In the genomic region with DNA sequence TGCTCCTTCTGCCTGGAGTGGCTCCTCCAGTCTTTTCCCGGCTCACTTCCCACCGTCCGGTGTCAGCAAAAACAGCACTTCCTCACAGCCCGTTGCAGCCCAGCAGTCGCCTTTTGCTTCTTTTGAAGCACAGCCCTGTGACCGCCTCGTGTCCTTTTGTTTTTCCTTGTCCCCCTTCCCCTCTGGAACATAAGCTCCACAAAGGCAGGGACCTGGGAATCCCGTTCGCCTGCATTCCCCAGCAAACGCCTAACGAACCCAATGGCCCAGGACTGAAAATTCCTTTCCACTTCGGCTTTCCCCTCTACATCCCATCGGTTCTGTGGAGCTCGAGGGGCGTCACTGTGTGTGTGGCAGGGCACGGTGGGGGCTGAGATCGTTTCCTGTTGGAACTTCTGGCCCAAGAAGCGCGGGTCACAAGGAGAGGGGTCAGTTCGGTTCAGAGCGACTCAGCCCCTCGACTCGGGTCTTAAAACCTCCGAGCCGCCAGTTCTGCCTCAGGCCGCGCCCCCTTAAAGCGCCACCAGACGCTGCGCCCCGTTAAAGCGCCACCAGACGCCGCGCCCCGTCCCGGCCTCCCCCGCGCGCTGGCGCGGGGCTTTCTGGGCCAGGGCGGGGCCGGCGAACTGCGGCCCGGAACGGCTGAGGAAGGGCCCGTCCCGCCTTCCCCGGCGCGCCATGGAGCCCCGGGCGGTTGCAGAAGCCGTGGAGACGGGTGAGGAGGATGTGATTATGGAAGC, we compare ENCODE assay signal across 8 cellular contexts. TPM values are rescaled to one million over a fixed set of nuclear protein-coding genes. Genes with fewer than 3 reads are reported as not detected.
DNase-seq lines count a peak whose midpoint lies in the region; ATAC-seq and TF ChIP-seq lines count a peak whose summit lies in the region.

No MANE protein-coding gene starts in this region.

- H3K27me3 ChIP-seq in ectodermal cell (ENCODE audit: control insufficient read depth, insufficient read depth, low read length, poor library complexity, severe bottlenecking) (no peaks in the 10 kb centered on the region), lower lobe of right lung (ENCODE audit: low read depth) (no peaks in the 10 kb centered on the region)

- WGBS in ectodermal cell, 2 experiments, result 0% methylated on average over 57 of the region's 57 CpGs

- ATAC-seq in HG03108 (IDR thresholded peaks at IDR 0.05; ENCODE audit: unreplicated experiment) (peak; percentile 35), lower lobe of right lung (peak; percentile 86), HG03469 (IDR thresholded peaks at IDR 0.05; ENCODE audit: unreplicated experiment) (no peak)
- peak; percentile 73 for ATAC-seq in activated CD8-positive, alpha-beta T cell treated with anti-CD3 and anti-CD28 coated beads, Interleukin-2, amount 10 ng/mL, durations not matched to agents 7 days and 5 days

- H3K9me3 ChIP-seq in ectodermal cell (ENCODE audit: control insufficient read depth, low read length) (no peaks in the 10 kb centered on the region), lower lobe of right lung (no peaks in the 10 kb centered on the region)

- no peaks in the 10 kb centered on the region for H3K9me3 Mint-ChIP-seq in activated CD8-positive, alpha-beta T cell treated with anti-CD3 and anti-CD28 coated beads, Interleukin-2, amount 10 ng/mL, durations not matched to agents 7 days and 5 days (ENCODE audit: insufficient read depth)

- intact Hi-C loops in lower lobe of right lung (cut with DNase I), result no loop called here

- H3K27ac ChIP-seq in ectodermal cell (ENCODE audit: insufficient read depth, low read depth, low read length, poor library complexity, severe bottlenecking), result peak overlapping the region; percentile 93
- H3K27ac ChIP-seq in lower lobe of right lung, result peak overlapping the region; percentile 99

- peak; percentile 96 for DNase-seq in GM13976 (ENCODE audit: low spot score)
- peak; percentile 86 for DNase-seq in NCI-H69 (lab: John Stamatoyannopoulos, UW)
- DNase-seq in activated CD8-positive, alpha-beta T cell treated with anti-CD3 and anti-CD28 coated beads, Interleukin-2, amount 10 ng/mL, durations not matched to agents 7 days and 5 days, result peak; percentile 88
- peak; percentile 91 for DNase-seq in lower lobe of right lung
- DNase-seq in stimulated activated CD4-positive, alpha-beta T cell treated with anti-CD3 and anti-CD28 coated beads, TNF-alpha, amount 100 ng/mL, for 1 hour (ENCODE audit: low read depth in 3 of 3, low spot score in 1 of 3), result peak; percentile 53 to 68 (median 64)

- H3K4me1 ChIP-seq in ectodermal cell (ENCODE audit: control insufficient read depth, insufficient read depth, low read length), result peaks cover 7% of the 10 kb centered on the region
- peaks cover 42% of the 10 kb centered on the region for H3K4me1 ChIP-seq in lower lobe of right lung

- peak overlapping the region; percentile 94 for H3K4me3 Mint-ChIP-seq in activated CD8-positive, alpha-beta T cell treated with anti-CD3 and anti-CD28 coated beads, Interleukin-2, amount 10 ng/mL, durations not matched to agents 7 days and 5 days

- peaks cover 53% of the 10 kb centered on the region for H3K4me1 Mint-ChIP-seq in activated CD8-positive, alpha-beta T cell treated with anti-CD3 and anti-CD28 coated beads, Interleukin-2, amount 10 ng/mL, durations not matched to agents 7 days and 5 days (ENCODE audit: low read depth)

- POLR2A ChIA-PET in activated CD8-positive, alpha-beta T cell treated with anti-CD3 and anti-CD28 coated beads, Interleukin-2, amount 10 ng/mL, durations not matched to agents 7 days and 5 days (lab: Charles Lee), result interaction anchor here (1.2 to 2.9 kb wide), 7 partner anchors 11 to 109 kb away, joined by 4 to 15 read pairs (median 8); a partner anchor contains a TSS

- CTCF ChIA-PET in activated CD8-positive, alpha-beta T cell treated with anti-CD3 and anti-CD28 coated beads, Interleukin-2, amount 10 ng/mL, durations not matched to agents 7 days and 5 days (lab: Charles Lee), result interaction anchor here (2.0 to 2.1 kb wide), 2 partner anchors 29 to 76 kb away, joined by 6 to 7 read pairs; a partner anchor contains a TSS

- TF ChIP-seq CTCF in GM13976 (IDR thresholded peaks at IDR 0.05; ENCODE audit: borderline replicate concordance, control extremely low read depth, extremely low read depth, insufficient read depth, missing control alignments) (no peak), lower lobe of right lung (IDR thresholded peaks at IDR 0.05) (no peak)

- peaks cover 30% of the 10 kb centered on the region for H3K36me3 ChIP-seq in ectodermal cell (ENCODE audit: control insufficient read depth, insufficient read depth, low read length)
- peaks cover 67% of the 10 kb centered on the region for H3K36me3 ChIP-seq in lower lobe of right lung

- peak overlapping the region; percentile 99 for H3K27ac Mint-ChIP-seq in activated CD8-positive, alpha-beta T cell treated with anti-CD3 and anti-CD28 coated beads, Interleukin-2, amount 10 ng/mL, durations not matched to agents 7 days and 5 days

- peak overlapping the region; percentile 84 for H3K4me3 ChIP-seq in ectodermal cell (ENCODE audit: insufficient read depth, low read depth, low read length)
- peak overlapping the region; percentile 74 for H3K4me3 ChIP-seq in lower lobe of right lung

- in situ Hi-C loops in GM13976 (cut with MboI; ENCODE audit: low sequenced_read_pairs, unreplicated experiment), result no loop called here

- H3K27me3 Mint-ChIP-seq in activated CD8-positive, alpha-beta T cell treated with anti-CD3 and anti-CD28 coated beads, Interleukin-2, amount 10 ng/mL, durations not matched to agents 7 days and 5 days (ENCODE audit: low read depth), result no peaks in the 10 kb centered on the region

- H3K36me3 Mint-ChIP-seq in activated CD8-positive, alpha-beta T cell treated with anti-CD3 and anti-CD28 coated beads, Interleukin-2, amount 10 ng/mL, durations not matched to agents 7 days and 5 days (ENCODE audit: low read depth), result peaks cover 65% of the 10 kb centered on the region

RNA-seq across cellular contexts. Expression of a gene that starts 0.8 kb away (rescaled TPM):
- total RNA-seq in activated CD8-positive, alpha-beta T cell treated with anti-CD3 and anti-CD28 coated beads, Interleukin-2, amount 10 ng/mL, durations not matched to agents 7 days and 5 days, result 100 to 1,000 TPM; 121 to 126 TPM
- polyA plus RNA-seq in ectodermal cell (2013, experiment 1 of 4), result 75.2 TPM
- 71.5 TPM for polyA plus RNA-seq in ectodermal cell (2013, experiment 2 of 4)
- 54.4 TPM for polyA plus RNA-seq in ectodermal cell (2013, experiment 3 of 4)
- 54.7 TPM for polyA plus RNA-seq in ectodermal cell (2013, experiment 4 of 4)
- 103 TPM for total RNA-seq in lower lobe of right lung

RNA-seq across cellular contexts. Expression of a gene that starts 1.1 kb away (rescaled TPM):
- 10 to 100 TPM; 33.8 to 34.2 TPM for total RNA-seq in activated CD8-positive, alpha-beta T cell treated with anti-CD3 and anti-CD28 coated beads, Interleukin-2, amount 10 ng/mL, durations not matched to agents 7 days and 5 days
- 25.2 TPM for polyA plus RNA-seq in ectodermal cell (2013, experiment 1 of 4)
- polyA plus RNA-seq in ectodermal cell (2013, experiment 2 of 4), result 27.2 TPM
- polyA plus RNA-seq in ectodermal cell (2013, experiment 3 of 4), result 23.5 TPM
- 25.6 TPM for polyA plus RNA-seq in ectodermal cell (2013, experiment 4 of 4)
- 54.2 TPM for total RNA-seq in lower lobe of right lung

RNA-seq across cellular contexts. Expression of a gene that starts 15.5 kb away (rescaled TPM):
- not detected for total RNA-seq in activated CD8-positive, alpha-beta T cell treated with anti-CD3 and anti-CD28 coated beads, Interleukin-2, amount 10 ng/mL, durations not matched to agents 7 days and 5 days
- not detected for polyA plus RNA-seq in ectodermal cell (2013, experiment 1 of 4)
- not detected for polyA plus RNA-seq in ectodermal cell (2013, experiment 2 of 4)
- not detected for polyA plus RNA-seq in ectodermal cell (2013, experiment 3 of 4)
- polyA plus RNA-seq in ectodermal cell (2013, experiment 4 of 4), result not detected
- total RNA-seq in lower lobe of right lung, result not detected

RNA-seq across cellular contexts. Expression of a gene that starts 27.8 kb away (rescaled TPM):
- total RNA-seq in activated CD8-positive, alpha-beta T cell treated with anti-CD3 and anti-CD28 coated beads, Interleukin-2, amount 10 ng/mL, durations not matched to agents 7 days and 5 days, result 10 to 100 TPM; 13.1 to 15.0 TPM
- polyA plus RNA-seq in ectodermal cell (2013, experiment 1 of 4), result 20.7 TPM
- 25.2 TPM for polyA plus RNA-seq in ectodermal cell (2013, experiment 2 of 4)
- polyA plus RNA-seq in ectodermal cell (2013, experiment 3 of 4), result 16.8 TPM
- polyA plus RNA-seq in ectodermal cell (2013, experiment 4 of 4), result 23.6 TPM
- total RNA-seq in lower lobe of right lung, result 17.6 TPM

RNA-seq across cellular contexts. Expression of a gene that starts 28.4 kb away (rescaled TPM):
- total RNA-seq in activated CD8-positive, alpha-beta T cell treated with anti-CD3 and anti-CD28 coated beads, Interleukin-2, amount 10 ng/mL, durations not matched to agents 7 days and 5 days, result 100 to 1,000 TPM; 164 to 173 TPM
- 174 TPM for polyA plus RNA-seq in ectodermal cell (2013, experiment 1 of 4)
- 172 TPM for polyA plus RNA-seq in ectodermal cell (2013, experiment 2 of 4)
- polyA plus RNA-seq in ectodermal cell (2013, experiment 3 of 4), result 121 TPM
- polyA plus RNA-seq in ectodermal cell (2013, experiment 4 of 4), result 131 TPM
- 89.5 TPM for total RNA-seq in lower lobe of right lung
